Comparison of ENCODE assay signal across 22 cellular contexts in genomic region chr18:36650206-36650605, GRCh38.
"Had no signal": no experiment of that assay in that cellular context is flagged by ENCODE, and none has a peak within 500 bp of the region (broad histone marks: within the 10 kb centered on the region; RNA-seq: fewer than 3 reads in every experiment).

No MANE protein-coding gene starts in this region.

- H3K4me1 ChIP-seq: gastroesophageal sphincter, spleen, stomach had no signal

- H3K4me1 Mint-ChIP-seq: immature natural killer cell; natural killer cell; neural crest cell; stimulated activated memory B cell treated with anti-CD40 and anti-IgM and Interleukin-4, amounts not matched to agents 10 μg/mL and 1 μg/mL and 100 μg/mL, for 72 hours had no signal

- H3K36me3 Mint-ChIP-seq: immature natural killer cell; natural killer cell; stimulated activated memory B cell treated with anti-CD40 and anti-IgM and Interleukin-4, amounts not matched to agents 10 μg/mL and 1 μg/mL and 100 μg/mL, for 72 hours had no signal

- H3K9me3 ChIP-seq: gastroesophageal sphincter, mucosa of descending colon, spleen, stomach had no signal

- ATAC-seq: esophagus mucosa; gastroesophageal sphincter; left colon; left ventricle myocardium superior; natural killer cell; sciatic nerve; stimulated activated memory B cell treated with anti-CD40 and anti-IgM and Interleukin-4, amounts not matched to agents 10 μg/mL and 1 μg/mL and 100 μg/mL, for 72 hours had no signal

- H3K9me3 Mint-ChIP-seq: neural crest cell had no signal

- H3K27ac Mint-ChIP-seq: immature natural killer cell; natural killer cell; stimulated activated memory B cell treated with anti-CD40 and anti-IgM and Interleukin-4, amounts not matched to agents 10 μg/mL and 1 μg/mL and 100 μg/mL, for 72 hours had no signal

- H3K4me3 Mint-ChIP-seq: immature natural killer cell; natural killer cell; neural crest cell; stimulated activated memory B cell treated with anti-CD40 and anti-IgM and Interleukin-4, amounts not matched to agents 10 μg/mL and 1 μg/mL and 100 μg/mL, for 72 hours had no signal

- DNase-seq: effector CD4-positive, alpha-beta T cell; glutamatergic neuron; immature natural killer cell; left colon; left ventricle myocardium superior; mucosa of descending colon; natural killer cell; posterior cingulate gyrus; spleen; stimulated activated CD4-positive, alpha-beta T cell treated with anti-CD3 and anti-CD28 coated beads, Interleukin-15, amount 100 ng/mL, for 24 hours; stimulated activated CD4-positive, alpha-beta T cell treated with anti-CD3 and anti-CD28 coated beads, Interleukin-1b, Interleukin-23, amount 100 ng/mL, for 48 hours; stimulated activated CD4-positive, alpha-beta T cell treated with anti-CD3 and anti-CD28 coated beads, Interleukin-4, amount 100 ng/mL, for 24 hours; stomach; substantia nigra; trophoblast cell had no signal

- H3K4me3 ChIP-seq: coronary artery, gastroesophageal sphincter, lung, mucosa of descending colon, spleen, stomach had no signal

- H3K27ac ChIP-seq: coronary artery, gastroesophageal sphincter, spleen, stomach had no signal

- H3K36me3 ChIP-seq: gastroesophageal sphincter, spleen, stomach had no signal

- H3K27me3 ChIP-seq: gastroesophageal sphincter, stomach had no signal
